In the genomic region with DNA sequence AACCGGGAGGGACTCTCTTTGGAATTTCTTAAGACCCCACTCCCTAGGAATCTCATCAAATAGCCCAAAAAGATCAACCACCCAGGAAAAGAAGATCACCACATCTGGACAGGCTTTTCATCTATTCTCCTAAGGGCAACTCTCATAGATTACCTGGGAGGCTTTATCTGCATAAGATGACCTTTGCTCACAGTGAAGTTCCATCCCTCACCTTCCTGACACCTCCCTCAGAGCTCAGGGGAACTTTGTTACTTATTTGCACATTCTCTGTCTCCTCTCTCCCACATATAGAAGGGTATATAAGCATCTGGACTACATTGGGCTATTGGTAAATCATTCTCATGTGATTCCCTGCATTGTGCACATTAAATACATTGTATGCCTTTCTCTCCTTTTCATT, we compare ENCODE assay signal across 1 cellular context.
TF ChIP-seq lines count a peak whose summit lies in the region.

No MANE protein-coding gene starts in this region.

TF ChIP-seq in H1, 55 proteins besides CTCF, POLR2A, EP300 and RAD21:
- TF ChIP-seq SRF (IDR thresholded peaks at IDR 0.05; ENCODE audit: low read depth, low read length) = no peak
- TF ChIP-seq CBX8 (IDR thresholded peaks at IDR 0.05; ENCODE audit: borderline replicate concordance, low read depth, low read length) = no peak
- TF ChIP-seq TAF1 (IDR thresholded peaks at IDR 0.05; ENCODE audit: low read depth, low read length) = no peak
- no peak for TF ChIP-seq NANOG (IDR thresholded peaks at IDR 0.05; ENCODE audit: insufficient read depth, low read depth, low read length, poor library complexity, severe bottlenecking)
- no peak for TF ChIP-seq JUND (IDR thresholded peaks at IDR 0.05; ENCODE audit: low read length)
